In genomic region chr12:30965613-30965985, GRCh38 we compare ENCODE assay signal across 16 cellular contexts. TPM values are rescaled to one million over a fixed set of nuclear protein-coding genes. Genes with fewer than 3 reads are reported as not detected.
DNase-seq lines count a peak whose midpoint lies in the region; ATAC-seq and TF ChIP-seq lines count a peak whose summit lies in the region.
"Had no signal": no experiment of that assay in that cellular context is flagged by ENCODE, and none has a peak within 500 bp of the region (broad histone marks: within the 10 kb centered on the region; RNA-seq: fewer than 3 reads in every experiment).

No MANE protein-coding gene starts in this region.

- no peaks in the 10 kb centered on the region for H3K36me3 Mint-ChIP-seq in Caco-2 (ENCODE audit: insufficient read depth, unreplicated experiment)
- H3K36me3 Mint-ChIP-seq: naive B cell had no signal

- CTCF ChIA-PET in Caco-2 (lab: Charles Lee): interaction anchor here (0.7 to 1.0 kb wide), 5 partner anchors 15 to 86 kb away, joined by 3 to 10 read pairs (median 5); no protein-coding TSS in a partner anchor

- 41% methylated on average over 7 of the region's 11 CpGs for WGBS in right lobe of liver (ENCODE audit: insufficient coverage, low coverage, low lambda C conversion rate, missing lambda C conversion rate)

- DNase-seq in Caco-2 (peak; percentile 77 to 80), LNCaP clone FGC (ENCODE audit: low read depth) (no peak), cardiac fibroblast (ENCODE audit: low read depth in 2 of 2) (no peak), right lobe of liver (peak in 2 of 3 donors; percentile 33 to 42), D341Med (ENCODE audit: low spot score) (no peak)
- DNase-seq in stimulated activated CD4-positive, alpha-beta T cell treated with anti-CD3 and anti-CD28 coated beads, Interleukin-4, amount 100 ng/mL, for 1 hour: no peak
- DNase-seq: activated naive CD8-positive, alpha-beta T cell treated with anti-CD3 and anti-CD28 coated beads, Interleukin-2, amount 50 U/mL, for 24 hours; DMS 273 treated with DMSO at 0.1 percent for 48 hours; effector memory CD8-positive, alpha-beta T cell; naive B cell; NCI-H1105; T-helper 2 cell; uterus had no signal

- H3K9me3 ChIP-seq in Caco-2: no peaks in the 10 kb centered on the region
- no peaks in the 10 kb centered on the region for H3K9me3 ChIP-seq in right lobe of liver
- H3K9me3 ChIP-seq: uterus had no signal

- H3K4me3 ChIP-seq in Caco-2 (ENCODE audit: low read depth, low read length) (no peak overlapping the region), LNCaP clone FGC (ENCODE audit: low read depth, low read length) (no peak overlapping the region), cardiac fibroblast (replicated peaks in 1 of 2; ENCODE audit: low read depth in 2 of 2, low read length in 2 of 2) (no peak overlapping the region), right lobe of liver (no peak overlapping the region)
- H3K4me3 ChIP-seq: uterus had no signal

- no peak overlapping the region for H3K4me3 Mint-ChIP-seq in Caco-2 (ENCODE audit: unreplicated experiment)
- H3K4me3 Mint-ChIP-seq: activated naive CD8-positive, alpha-beta T cell treated with anti-CD3 and anti-CD28 coated beads, Interleukin-2, amount 50 U/mL, for 24 hours; effector memory CD8-positive, alpha-beta T cell; naive B cell had no signal

- H3K27ac Mint-ChIP-seq in Caco-2 (ENCODE audit: unreplicated experiment): no peak overlapping the region
- H3K27ac Mint-ChIP-seq: activated naive CD8-positive, alpha-beta T cell treated with anti-CD3 and anti-CD28 coated beads, Interleukin-2, amount 50 U/mL, for 24 hours; effector memory CD8-positive, alpha-beta T cell had no signal

- H3K4me1 Mint-ChIP-seq in Caco-2 (ENCODE audit: low read depth, unreplicated experiment): peaks cover 6% of the 10 kb centered on the region
- H3K4me1 Mint-ChIP-seq: activated naive CD8-positive, alpha-beta T cell treated with anti-CD3 and anti-CD28 coated beads, Interleukin-2, amount 50 U/mL, for 24 hours; naive B cell had no signal

- intact Hi-C loops in Caco-2 (cut with micrococcal nuclease; ENCODE audit: unreplicated experiment): loop anchor here (1.0 kb wide), 1 partner anchor 21 kb away; no protein-coding TSS in a partner anchor
- intact Hi-C loops in right lobe of liver (cut with DNase I): no loop called here

- no TSS peak for BruUV-seq in Caco-2 (replicated peaks; lab: Mats Ljungman, UMichigan)

- H3K27me3 ChIP-seq in Caco-2 (replicated peaks; ENCODE audit: control insufficient read depth, insufficient read depth, low read length): no peaks in the 10 kb centered on the region; the same call in 1 of the 2 replicates
- H3K27me3 ChIP-seq in right lobe of liver: no peaks in the 10 kb centered on the region
- H3K27me3 ChIP-seq: uterus had no signal

- H3K4me1 ChIP-seq in Caco-2: peaks cover 7% of the 10 kb centered on the region; the same call in 1 of the 2 replicates
- H3K4me1 ChIP-seq in right lobe of liver: no peaks in the 10 kb centered on the region
- H3K4me1 ChIP-seq: uterus had no signal

- TF ChIP-seq CTCF in Caco-2 (IDR thresholded peaks at IDR 0.05; ENCODE audit: insufficient read depth in 1 of 2, low read depth in 1 of 2, low read length in 1 of 2, severe bottlenecking in 1 of 2, unreplicated experiment in 1 of 2) (peak; percentile 81 to 87), LNCaP clone FGC (IDR thresholded peaks at IDR 0.05; ENCODE audit: control insufficient read depth, extremely low read depth, insufficient read depth) (peak; percentile 71), cardiac fibroblast (IDR thresholded peaks at IDR 0.05; ENCODE audit: low read depth, low read length) (peak; percentile 2), right lobe of liver (IDR thresholded peaks at IDR 0.05) (peak in 3 of 4 donors; percentile 17 to 38 (median 35))

- peaks cover 26% of the 10 kb centered on the region for H3K27me3 Mint-ChIP-seq in Caco-2 (ENCODE audit: insufficient read depth, unreplicated experiment)

- H3K9me3 Mint-ChIP-seq in Caco-2 (ENCODE audit: unreplicated experiment): no peaks in the 10 kb centered on the region
- H3K9me3 Mint-ChIP-seq: activated naive CD8-positive, alpha-beta T cell treated with anti-CD3 and anti-CD28 coated beads, Interleukin-2, amount 50 U/mL, for 24 hours; effector memory CD8-positive, alpha-beta T cell; naive B cell had no signal

- TF ChIP-seq POLR2A in right lobe of liver (IDR thresholded peaks at IDR 0.05): no peak

- H3K36me3 ChIP-seq in Caco-2 (ENCODE audit: control insufficient read depth, insufficient read depth, low read length): no peaks in the 10 kb centered on the region
- no peaks in the 10 kb centered on the region for H3K36me3 ChIP-seq in right lobe of liver
- H3K36me3 ChIP-seq: uterus had no signal

- peak; percentile 53 to 71 (median 55) for ATAC-seq in right lobe of liver
- ATAC-seq in GM21528 (IDR thresholded peaks at IDR 0.05; ENCODE audit: low FRiP score, unreplicated experiment): no peak
- no peak for ATAC-seq in esophagus mucosa
- ATAC-seq: activated naive CD8-positive, alpha-beta T cell treated with anti-CD3 and anti-CD28 coated beads, Interleukin-2, amount 50 U/mL, for 24 hours; effector memory CD8-positive, alpha-beta T cell had no signal

- H3K27ac ChIP-seq in right lobe of liver: no peak overlapping the region
- H3K27ac ChIP-seq: uterus had no signal

- POLR2A ChIA-PET in Caco-2 (lab: Charles Lee): no interaction called here

RNA-seq across cellular contexts. Expression of gene TSPAN11, which starts 39.1 kb away (rescaled TPM):
- total RNA-seq in Caco-2 (2022) (not detected in 2 replicates), right lobe of liver (under 1 TPM; 0.31 to 1.00 (median 0.60) TPM), esophagus mucosa (0.72 TPM)
- total RNA-seq: activated CD8-positive, alpha-beta memory T cell treated with anti-CD3 and anti-CD28 coated beads for 36 hours had no signal

Comparison
In these comparisons a context has a peak if more than half of its experiments do, and no peak if none do; other contexts are left out.
1. DNase-seq: peak in Caco-2 (2 of 2) and right lobe of liver (2 of 3); none in LNCaP clone FGC (single experiment), cardiac fibroblast (0 of 2), stimulated activated CD4-positive, alpha-beta T cell treated with anti-CD3 and anti-CD28 coated beads, Interleukin-4, amount 100 ng/mL, for 1 hour (single experiment) and D341Med (single experiment).
2. CTCF ChIP-seq: peak in every context shown above with its lines; median percentile 84 in Caco-2; 71 in LNCaP clone FGC; 35 in right lobe of liver; 2 in cardiac fibroblast.
3. ATAC-seq: peak in right lobe of liver (4 of 4); none in GM21528 (single experiment) and esophagus mucosa (single experiment).